In the genomic region with DNA sequence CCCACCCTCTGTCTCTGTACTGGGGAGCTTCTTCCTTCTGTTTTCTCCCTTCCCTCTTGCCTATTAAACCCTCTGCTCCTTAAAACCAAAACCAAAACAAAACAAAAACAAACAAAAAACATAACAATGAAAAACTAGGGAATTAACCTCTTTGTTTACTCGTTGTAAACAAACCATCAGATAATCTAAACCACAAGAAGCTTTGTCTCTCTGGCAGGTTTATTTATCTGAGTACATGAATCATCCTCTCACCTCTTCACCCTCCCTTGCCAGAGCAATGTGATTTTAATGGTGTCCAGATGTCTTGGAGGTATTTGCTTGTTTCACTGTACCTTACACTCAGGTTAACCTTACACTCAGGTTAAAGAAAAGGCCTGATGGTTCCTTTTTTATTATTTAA, we compare ENCODE assay signal across 18 cellular contexts.
DNase-seq lines count a peak whose midpoint lies in the region; ATAC-seq and TF ChIP-seq lines count a peak whose summit lies in the region.
"Had no signal": no experiment of that assay in that cellular context is flagged by ENCODE, and none has a peak within 500 bp of the region (broad histone marks: within the 10 kb centered on the region; RNA-seq: fewer than 3 reads in every experiment).

No MANE protein-coding gene starts in this region.

- DNase-seq in DMS53 treated with DMSO at 0.1 percent for 48 hours (lab: John Stamatoyannopoulos, UW; ENCODE audit: unreplicated experiment) (peak; percentile 99), LNCaP clone FGC (ENCODE audit: low read depth) (peak; percentile 85), RPMI8226 (peak; percentile 20), mucosa of descending colon (no peak), stomach (no peak), vagina (ENCODE audit: extremely low spot score in 2 of 2) (no peak)
- DNase-seq: activated CD8-positive, alpha-beta memory T cell treated with anti-CD3 and anti-CD28 coated beads for 24 hours; amygdala; colonic mucosa; H7; KBM-7; NCI-H1436 treated with DMSO at 0.1 percent for 48 hours; right cardiac atrium; WERI-Rb-1 had no signal

- 14 to 33% (median 26%) methylated on average over 1 of the region's 1 CpG for WGBS in stomach, 5 donors

- no peaks in the 10 kb centered on the region for H3K9me3 ChIP-seq in mucosa of descending colon
- no peaks in the 10 kb centered on the region for H3K9me3 ChIP-seq in stomach
- H3K9me3 ChIP-seq in vagina, result no peaks in the 10 kb centered on the region
- H3K9me3 ChIP-seq: colonic mucosa, neutrophil had no signal

- H3K27ac ChIP-seq in stomach (no peak overlapping the region), vagina (no peak overlapping the region)
- H3K27ac ChIP-seq: BLaER1 treated with 17β-estradiol and CSF1 and Interleukin-3, amounts not matched to agents 10 nM and 100 nM; colonic mucosa; neutrophil; WERI-Rb-1 had no signal

- no peak for TF ChIP-seq EP300 in stomach (IDR thresholded peaks at IDR 0.05)

- intact Hi-C loops in mucosa of descending colon (cut with DNase I, micrococcal nuclease), result no loop called here
- intact Hi-C loops in stomach (cut with DNase I; ENCODE audit: low total_unique reads), result no loop called here
- intact Hi-C loops in vagina (cut with DNase I), result no loop called here

- peak; percentile 33 for ATAC-seq in mucosa of descending colon
- no peak for ATAC-seq in HG02759 (IDR thresholded peaks at IDR 0.05; ENCODE audit: unreplicated experiment)
- ATAC-seq: GM12878, right cardiac atrium had no signal

- TF ChIP-seq CTCF in LNCaP clone FGC (IDR thresholded peaks at IDR 0.05; ENCODE audit: control insufficient read depth, extremely low read depth, insufficient read depth) (no peak), mucosa of descending colon (IDR thresholded peaks at IDR 0.05) (no peak), stomach (IDR thresholded peaks at IDR 0.05) (no peak), vagina (IDR thresholded peaks at IDR 0.05) (no peak)

- no peak overlapping the region for H3K4me3 ChIP-seq in LNCaP clone FGC (ENCODE audit: low read depth, low read length)
- H3K4me3 ChIP-seq in mucosa of descending colon, result no peak overlapping the region
- H3K4me3 ChIP-seq in stomach, result no peak overlapping the region
- H3K4me3 ChIP-seq in vagina, result no peak overlapping the region
- H3K4me3 ChIP-seq: BLaER1 treated with 17β-estradiol and CSF1 and Interleukin-3, amounts not matched to agents 10 nM and 100 nM; colonic mucosa; GM12878 had no signal

- H3K36me3 ChIP-seq in mucosa of descending colon (ENCODE audit: low read depth), result no peaks in the 10 kb centered on the region
- H3K36me3 ChIP-seq in stomach, result no peaks in the 10 kb centered on the region
- no peaks in the 10 kb centered on the region for H3K36me3 ChIP-seq in vagina
- H3K36me3 ChIP-seq: BLaER1 treated with 17β-estradiol and CSF1 and Interleukin-3, amounts not matched to agents 10 nM and 100 nM; colonic mucosa; neutrophil; WERI-Rb-1 had no signal

- TF ChIP-seq POLR2A in stomach (IDR thresholded peaks at IDR 0.05) (no peak), vagina (IDR thresholded peaks at IDR 0.05) (no peak)

- H3K27me3 ChIP-seq in stomach (no peaks in the 10 kb centered on the region), vagina (no peaks in the 10 kb centered on the region)
- H3K27me3 ChIP-seq: BLaER1 treated with 17β-estradiol and CSF1 and Interleukin-3, amounts not matched to agents 10 nM and 100 nM; colonic mucosa; neutrophil had no signal

- peaks cover 10% of the 10 kb centered on the region for H3K4me1 ChIP-seq in mucosa of descending colon (ENCODE audit: low read depth)
- peaks cover 0 to 24% (median 8%) of the 10 kb centered on the region in 4 donors for H3K4me1 ChIP-seq in stomach
- H3K4me1 ChIP-seq in vagina, result no peaks in the 10 kb centered on the region

Comparison
In these comparisons a context has a peak if more than half of its experiments do, and no peak if none do; other contexts are left out.
1. DNase-seq: peak in DMS53 treated with DMSO at 0.1 percent for 48 hours (single experiment), LNCaP clone FGC (single experiment) and RPMI8226 (single experiment); none in mucosa of descending colon (0 of 3), stomach (single experiment) and vagina (0 of 2).